In the genomic region with DNA sequence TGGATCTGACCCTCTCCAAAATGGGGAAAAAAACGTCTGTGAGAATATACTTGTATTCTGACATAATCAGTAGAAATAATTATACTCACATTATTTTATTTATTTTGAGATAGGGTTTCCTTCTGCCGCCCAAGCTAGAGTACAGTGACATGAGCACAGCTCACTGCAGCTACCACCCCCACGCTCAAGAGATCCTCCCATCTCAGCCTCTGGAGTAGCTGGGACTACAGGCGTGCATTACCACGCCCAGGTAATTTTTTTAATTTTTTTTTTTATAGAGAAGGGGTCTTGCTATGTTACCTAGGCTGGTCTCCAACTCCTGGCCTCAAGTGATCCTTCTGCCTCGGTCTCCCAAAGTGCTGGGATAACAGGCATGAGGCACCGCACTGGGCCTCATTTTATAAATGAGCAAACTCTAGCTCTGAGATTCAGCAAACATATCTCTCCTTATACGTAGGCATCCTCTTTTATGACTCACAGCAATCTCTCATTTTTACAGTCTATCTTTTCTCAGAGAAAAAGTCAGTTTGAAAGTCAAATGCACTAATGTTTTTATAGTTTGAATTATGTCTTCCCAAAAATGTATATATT, we compare ENCODE assay signal across 11 cellular contexts. TPM values are rescaled to one million over a fixed set of nuclear protein-coding genes. Genes with fewer than 3 reads are reported as not detected.
DNase-seq lines count a peak whose midpoint lies in the region; ATAC-seq and TF ChIP-seq lines count a peak whose summit lies in the region.
"Had no signal": no experiment of that assay in that cellular context is flagged by ENCODE, and none has a peak within 500 bp of the region (broad histone marks: within the 10 kb centered on the region; RNA-seq: fewer than 3 reads in every experiment).

No MANE protein-coding gene starts in this region.

- TF ChIP-seq CTCF in ascending aorta (IDR thresholded peaks at IDR 0.05) (no peak), hepatocyte (IDR thresholded peaks at IDR 0.05; ENCODE audit: poor library complexity) (no peak), gastrocnemius medialis (IDR thresholded peaks at IDR 0.05 in 4 of 5, conservative IDR thresholded peaks at IDR 0.05 in 1 of 5) (no peak)

- no peaks in the 10 kb centered on the region for H4K20me1 ChIP-seq in hepatocyte (ENCODE audit: insufficient read depth, poor library complexity, severe bottlenecking)

- peak overlapping the region; percentile 90 to 91 for H3K27ac ChIP-seq in ascending aorta
- H3K27ac ChIP-seq in hepatocyte, result peak overlapping the region; percentile 92
- peak overlapping the region; percentile 59 to 81 (median 70) for H3K27ac ChIP-seq in gastrocnemius medialis

- H3K4me2 ChIP-seq in hepatocyte, result peak overlapping the region; percentile 83

- H3K4me3 ChIP-seq in ascending aorta (peak overlapping the region; percentile 65 to 89), hepatocyte (no peak overlapping the region), gastrocnemius medialis (peak overlapping the region; percentile 49 to 69 (median 64))

- no peaks in the 10 kb centered on the region for H3K9me2 ChIP-seq in hepatocyte (replicated peaks; ENCODE audit: insufficient read depth)

- H3K36me3 ChIP-seq in ascending aorta (no peaks in the 10 kb centered on the region), hepatocyte (replicated peaks; ENCODE audit: insufficient read depth, low read depth) (no peaks in the 10 kb centered on the region), gastrocnemius medialis (no peaks in the 10 kb centered on the region)

- H3K27me3 ChIP-seq in ascending aorta (no peaks in the 10 kb centered on the region), hepatocyte (peaks cover 7% of the 10 kb centered on the region), gastrocnemius medialis (peaks cover 16 to 28% (median 26%) of the 10 kb centered on the region in 3 donors)

- H2AFZ ChIP-seq in hepatocyte, result peak overlapping the region; percentile 69

- 67% methylated on average over 8 of the region's 8 CpGs for WGBS in hepatocyte (ENCODE audit: low lambda C conversion rate, missing lambda C conversion rate)

- no peaks in the 10 kb centered on the region for H3K79me2 ChIP-seq in hepatocyte

- DNase-seq in ELR (ENCODE audit: low read depth) (peak; percentile 79), ascending aorta (ENCODE audit: low spot score in 2 of 2) (no peak), hepatocyte (ENCODE audit: low spot score) (no peak), gastrocnemius medialis (no peak), AML-193 (lab: John Stamatoyannopoulos, UW) (no peak), NCI-H524 (lab: John Stamatoyannopoulos, UW) (no peak), NCI-H2227 treated with DMSO at 0.1 percent for 48 hours (lab: John Stamatoyannopoulos, UW) (no peak), NCI-H2029 treated with DMSO at 0.1 percent for 48 hours (lab: John Stamatoyannopoulos, UW) (no peak)
- DNase-seq: activated gamma-delta T cell treated with Interleukin-2 at 50 U/mL for 16 hours, COR-L47, NCI-H774 had no signal

- TF ChIP-seq POLR2A in gastrocnemius medialis (IDR thresholded peaks at IDR 0.05), result no peak

- in situ Hi-C loops in gastrocnemius medialis (cut with MboI; ENCODE audit: low sequenced_read_pairs in 4 of 4), result loop anchor here in 1 of 4 donors (25.0 kb wide), 1 partner anchor 1070 kb away; a partner anchor contains a TSS

- H3K4me1 ChIP-seq in ascending aorta (no peaks in the 10 kb centered on the region), hepatocyte (ENCODE audit: insufficient read depth) (peaks cover 7% of the 10 kb centered on the region), gastrocnemius medialis (peaks cover 0 to 4% of the 10 kb centered on the region in 2 donors)

- H3K9me3 ChIP-seq in ascending aorta, result no peaks in the 10 kb centered on the region
- H3K9me3 ChIP-seq in hepatocyte (ENCODE audit: low read depth), result no peaks in the 10 kb centered on the region
- no peaks in the 10 kb centered on the region for H3K9me3 ChIP-seq in gastrocnemius medialis

- intact Hi-C loops in ascending aorta (cut with DNase I) (loop anchor here (2.0 kb wide), 4 partner anchors 55 to 235 kb away; a partner anchor contains a TSS), gastrocnemius medialis (cut with DNase I; ENCODE audit: low total_unique reads) (no loop called here)

- no peak for ATAC-seq in gastrocnemius medialis

RNA-seq across cellular contexts. Expression of a gene that starts 1.0 kb away (rescaled TPM):
- total RNA-seq in ascending aorta, result 138 TPM
- total RNA-seq in hepatocyte, result 18.7 and 22.2 TPM in 2 replicates
- polyA plus RNA-seq in hepatocyte, result 4.1 and 6.9 TPM in 2 replicates
- 1 to 10 TPM; 3.5 to 9.5 (median 5.6) TPM for total RNA-seq in gastrocnemius medialis
